In genomic region chr19:57748029-57748428, GRCh38 we compare ENCODE assay signal across 12 cellular contexts. TPM values are rescaled to one million over a fixed set of nuclear protein-coding genes. Genes with fewer than 3 reads are reported as not detected.
DNase-seq lines count a peak whose midpoint lies in the region; ATAC-seq and TF ChIP-seq lines count a peak whose summit lies in the region.
"Had no signal": no experiment of that assay in that cellular context is flagged by ENCODE, and none has a peak within 500 bp of the region (broad histone marks: within the 10 kb centered on the region; RNA-seq: fewer than 3 reads in every experiment).

No MANE protein-coding gene starts in this region.

- H3K27ac Mint-ChIP-seq in memory B cell: peak overlapping the region; percentile 76

- DNase-seq in right atrium auricular region (ENCODE audit: low spot score) (no peak), Right ventricle myocardium superior (no peak), astrocyte of the spinal cord (ENCODE audit: low read depth, low spot score) (no peak), memory B cell (ENCODE audit: low spot score in 2 of 2) (no peak), upper lobe of right lung (no peak), activated gamma-delta T cell treated with Interleukin-2 at 50 U/mL for 16 hours (no peak)
- DNase-seq in effector CD4-positive, alpha-beta T cell: no peak
- DNase-seq: caudate nucleus, DMS53, SIG-M5 had no signal

- H3K27ac ChIP-seq in right atrium auricular region (no peak overlapping the region), upper lobe of right lung (no peak overlapping the region)

- TF ChIP-seq CTCF in right atrium auricular region (IDR thresholded peaks at IDR 0.05) (no peak), astrocyte of the spinal cord (IDR thresholded peaks at IDR 0.05; ENCODE audit: low read depth, low read length) (no peak), upper lobe of right lung (IDR thresholded peaks at IDR 0.05) (no peak)

- peaks cover 10 to 53% of the 10 kb centered on the region in 2 donors for H3K9me3 ChIP-seq in right atrium auricular region
- peaks cover 20% of the 10 kb centered on the region for H3K9me3 ChIP-seq in upper lobe of right lung

- peaks cover 0 to 21% of the 10 kb centered on the region in 2 donors for H3K4me1 ChIP-seq in right atrium auricular region
- H3K4me1 ChIP-seq in upper lobe of right lung: peaks cover 14% of the 10 kb centered on the region

- H3K27me3 ChIP-seq in right atrium auricular region: no peaks in the 10 kb centered on the region
- no peaks in the 10 kb centered on the region for H3K27me3 ChIP-seq in upper lobe of right lung

- peak overlapping the region; percentile 88 for H3K4me3 Mint-ChIP-seq in memory B cell

- no peak for TF ChIP-seq POLR2A in GM18505 (IDR thresholded peaks at IDR 0.05; ENCODE audit: borderline replicate concordance, extremely low read depth, insufficient read depth, insufficient read length)

- H3K4me3 ChIP-seq in right atrium auricular region (peak overlapping the region; percentile 98 to 100), astrocyte of the spinal cord (ENCODE audit: low read depth, low read length) (peak overlapping the region; percentile 93), upper lobe of right lung (peak overlapping the region; percentile 91)

- H3K9me3 Mint-ChIP-seq in memory B cell: peaks cover 20% of the 10 kb centered on the region

- peaks cover 24% of the 10 kb centered on the region for H3K4me1 Mint-ChIP-seq in memory B cell

- H3K36me3 ChIP-seq in right atrium auricular region (peaks cover 41% of the 10 kb centered on the region), upper lobe of right lung (peaks cover 31% of the 10 kb centered on the region)

- H3K27me3 Mint-ChIP-seq in memory B cell: no peaks in the 10 kb centered on the region

- peaks cover 46% of the 10 kb centered on the region for H3K36me3 Mint-ChIP-seq in memory B cell

- no peak for ATAC-seq in Right ventricle myocardium superior (ENCODE audit: poor library complexity)
- ATAC-seq in memory B cell (ENCODE audit: low read depth): no peak
- no peak for ATAC-seq in upper lobe of right lung
- no peak for ATAC-seq in GM18505 (IDR thresholded peaks at IDR 0.05; ENCODE audit: unreplicated experiment)

- intact Hi-C loops in Right ventricle myocardium superior (cut with DNase I) (no loop called here), upper lobe of right lung (cut with DNase I) (no loop called here)

- in situ Hi-C loops in astrocyte of the spinal cord (cut with HindIII; ENCODE audit: low sequenced_read_pairs): no loop called here

RNA-seq across cellular contexts. Expression of gene ZNF776, which starts 1.4 kb away (rescaled TPM):
- total RNA-seq in right atrium auricular region: 1 to 10 TPM; 6.0 to 8.9 TPM
- 9.8 TPM for total RNA-seq in Right ventricle myocardium superior
- 15.1 TPM for total RNA-seq in upper lobe of right lung

RNA-seq across cellular contexts. Expression of gene ZNF671, which starts 20.6 kb away (rescaled TPM):
- total RNA-seq in right atrium auricular region: 1 to 10 TPM; 5.6 to 8.3 TPM
- total RNA-seq in Right ventricle myocardium superior: 5.8 TPM
- total RNA-seq in upper lobe of right lung: 7.1 TPM

RNA-seq across cellular contexts. Expression of gene ZNF586, which starts 21.4 kb away (rescaled TPM):
- total RNA-seq in right atrium auricular region (10 to 100 TPM in 1 of 2 donors, 1 to 10 TPM in 1; 5.7 to 11.9 TPM), Right ventricle myocardium superior (9.8 TPM), upper lobe of right lung (18.5 TPM)

RNA-seq across cellular contexts. Expression of gene ZNF154, which starts 39.0 kb away (rescaled TPM):
- total RNA-seq in right atrium auricular region (1 to 10 TPM; 2.8 to 3.3 TPM), Right ventricle myocardium superior (3.1 TPM), upper lobe of right lung (4.5 TPM)
- total RNA-seq: HT1080 had no signal
